Comparison of ENCODE assay signal across 16 cellular contexts in genomic region chr4:88144048-88144447, GRCh38.
"Had no signal": no experiment of that assay in that cellular context is flagged by ENCODE, and none has a peak within 500 bp of the region (broad histone marks: within the 10 kb centered on the region; RNA-seq: fewer than 3 reads in every experiment).

No MANE protein-coding gene starts in this region.

- ATAC-seq: activated CD8-positive, alpha-beta memory T cell treated with anti-CD3 and anti-CD28 coated beads, Interleukin-2, amount 10 ng/mL, durations not matched to agents 7 days and 5 days; gastrocnemius medialis; naive thymus-derived CD8-positive, alpha-beta T cell; pancreas; stimulated activated naive CD8-positive, alpha-beta T cell treated with anti-CD3 and anti-CD28 coated beads, Interleukin-15, amount 100 ng/mL, for 72 hours had no signal

- H3K36me3 ChIP-seq: gastrocnemius medialis, pancreas, right lobe of liver, suprapubic skin, transverse colon had no signal

- FAIRE-seq: pancreas had no signal

- H3K9me3 Mint-ChIP-seq: activated B cell treated with CpG ODN at 0.5 μM for 24 hours; activated CD4-positive, alpha-beta memory T cell treated with anti-CD3 and anti-CD28 coated beads, Interleukin-2, amount 10 ng/mL, durations not matched to agents 7 days and 5 days; brain; naive thymus-derived CD8-positive, alpha-beta T cell; stimulated activated naive CD8-positive, alpha-beta T cell treated with anti-CD3 and anti-CD28 coated beads, Interleukin-15, amount 100 ng/mL, for 72 hours had no signal

- H3K27me3 ChIP-seq: gastrocnemius medialis, pancreas, right lobe of liver, transverse colon had no signal

- H3K9me3 ChIP-seq: gastrocnemius medialis, pancreas, right lobe of liver, suprapubic skin, transverse colon had no signal

- H3K27ac ChIP-seq: dorsolateral prefrontal cortex, gastrocnemius medialis, pancreas, right lobe of liver, suprapubic skin, transverse colon had no signal

- H3K4me3 ChIP-seq: dorsolateral prefrontal cortex, gastrocnemius medialis, pancreas, right lobe of liver, suprapubic skin, transverse colon had no signal

- H3K27me3 Mint-ChIP-seq: stimulated activated naive CD8-positive, alpha-beta T cell treated with anti-CD3 and anti-CD28 coated beads, Interleukin-15, amount 100 ng/mL, for 72 hours had no signal

- H3K4me1 ChIP-seq: gastrocnemius medialis, pancreas had no signal

- H3K4me3 Mint-ChIP-seq: activated B cell treated with CpG ODN at 0.5 μM for 24 hours; activated CD4-positive, alpha-beta memory T cell treated with anti-CD3 and anti-CD28 coated beads, Interleukin-2, amount 10 ng/mL, durations not matched to agents 7 days and 5 days; activated CD8-positive, alpha-beta memory T cell treated with anti-CD3 and anti-CD28 coated beads, Interleukin-2, amount 10 ng/mL, durations not matched to agents 7 days and 5 days; brain; naive thymus-derived CD8-positive, alpha-beta T cell; stimulated activated naive CD8-positive, alpha-beta T cell treated with anti-CD3 and anti-CD28 coated beads, Interleukin-15, amount 100 ng/mL, for 72 hours had no signal

- H3K4me1 Mint-ChIP-seq: activated B cell treated with CpG ODN at 0.5 μM for 24 hours; activated CD4-positive, alpha-beta memory T cell treated with anti-CD3 and anti-CD28 coated beads, Interleukin-2, amount 10 ng/mL, durations not matched to agents 7 days and 5 days; activated CD8-positive, alpha-beta memory T cell treated with anti-CD3 and anti-CD28 coated beads, Interleukin-2, amount 10 ng/mL, durations not matched to agents 7 days and 5 days; brain; stimulated activated naive CD8-positive, alpha-beta T cell treated with anti-CD3 and anti-CD28 coated beads, Interleukin-15, amount 100 ng/mL, for 72 hours had no signal

- H3K27ac Mint-ChIP-seq: activated B cell treated with CpG ODN at 0.5 μM for 24 hours; activated CD4-positive, alpha-beta memory T cell treated with anti-CD3 and anti-CD28 coated beads, Interleukin-2, amount 10 ng/mL, durations not matched to agents 7 days and 5 days; activated CD8-positive, alpha-beta memory T cell treated with anti-CD3 and anti-CD28 coated beads, Interleukin-2, amount 10 ng/mL, durations not matched to agents 7 days and 5 days; brain; naive thymus-derived CD8-positive, alpha-beta T cell; stimulated activated naive CD8-positive, alpha-beta T cell treated with anti-CD3 and anti-CD28 coated beads, Interleukin-15, amount 100 ng/mL, for 72 hours had no signal

- H3K36me3 Mint-ChIP-seq: activated CD8-positive, alpha-beta memory T cell treated with anti-CD3 and anti-CD28 coated beads, Interleukin-2, amount 10 ng/mL, durations not matched to agents 7 days and 5 days; brain; naive thymus-derived CD8-positive, alpha-beta T cell had no signal

- DNase-seq: activated B cell treated with CpG ODN at 0.5 μM for 24 hours; activated CD4-positive, alpha-beta memory T cell treated with anti-CD3 and anti-CD28 coated beads, Interleukin-2, amount 10 ng/mL, durations not matched to agents 7 days and 5 days; activated CD4-positive, alpha-beta T cell treated with anti-CD3 and anti-CD28 coated beads for 4 hours; activated CD8-positive, alpha-beta memory T cell treated with anti-CD3 and anti-CD28 coated beads, Interleukin-2, amount 10 ng/mL, durations not matched to agents 7 days and 5 days; activated naive CD4-positive, alpha-beta T cell; dorsolateral prefrontal cortex; gastrocnemius medialis; left cardiac atrium; naive thymus-derived CD8-positive, alpha-beta T cell; pancreas; right lobe of liver; stimulated activated CD4-positive, alpha-beta T cell treated with anti-CD3 and anti-CD28 coated beads, Interleukin-4, amount 100 ng/mL, for 1 hour; stimulated activated naive CD8-positive, alpha-beta T cell treated with anti-CD3 and anti-CD28 coated beads, Interleukin-15, amount 100 ng/mL, for 72 hours; transverse colon had no signal
